In genomic region chr20:23755131-23755611, GRCh38 we compare ENCODE assay signal across 16 cellular contexts. TPM values are rescaled to one million over a fixed set of nuclear protein-coding genes. Genes with fewer than 3 reads are reported as not detected.
DNase-seq lines count a peak whose midpoint lies in the region; ATAC-seq, FAIRE-seq and TF ChIP-seq lines count a peak whose summit lies in the region.
"Not testable (repeated sequence)": the region's sequence is repeated elsewhere in the genome, so short reads cannot be mapped to it uniquely, and the experiment has no call there.
"Had no signal": no experiment of that assay in that cellular context is flagged by ENCODE, and none has a peak within 500 bp of the region (broad histone marks: within the 10 kb centered on the region; RNA-seq: fewer than 3 reads in every experiment).

No MANE protein-coding gene starts in this region.

- not testable (repeated sequence) for BruUV-seq in Caco-2 (replicated peaks; lab: Mats Ljungman, UMichigan)

- H3K27ac ChIP-seq in upper lobe of right lung: not testable (repeated sequence)

- peak; percentile 76 for FAIRE-seq in RCC 7860 (lab: Jason Lieb, UNC)

- H3K27me3 ChIP-seq in Caco-2 (replicated peaks; ENCODE audit: control insufficient read depth, insufficient read depth, low read length); upper lobe of right lung: not testable (repeated sequence)

- intact Hi-C loops in Caco-2 (cut with micrococcal nuclease; ENCODE audit: unreplicated experiment): loop anchor here (1.0 to 10.0 kb wide), 3 partner anchors 56 to 227 kb away; no protein-coding TSS in a partner anchor
- intact Hi-C loops in left ventricle myocardium superior (cut with micrococcal nuclease); upper lobe of right lung (cut with DNase I): not testable (repeated sequence)

- H3K36me3 ChIP-seq in Caco-2 (ENCODE audit: control insufficient read depth, insufficient read depth, low read length); upper lobe of right lung: not testable (repeated sequence)

- H3K27me3 Mint-ChIP-seq in Caco-2 (ENCODE audit: insufficient read depth, unreplicated experiment); HFFc6 (ENCODE audit: insufficient read depth): not testable (repeated sequence)

- H3K9me3 ChIP-seq in Caco-2, upper lobe of right lung: not testable (repeated sequence)

- H3K4me1 Mint-ChIP-seq in Caco-2 (ENCODE audit: low read depth, unreplicated experiment) (peaks cover 47% of the 10 kb centered on the region), HFFc6 (ENCODE audit: low read depth) (peaks cover 34% of the 10 kb centered on the region)

- H3K27ac Mint-ChIP-seq in Caco-2 (ENCODE audit: unreplicated experiment) (peak overlapping the region; percentile 84), HFFc6 (peak overlapping the region; percentile 76)

- not testable (repeated sequence) for TF ChIP-seq CTCF in Caco-2 (IDR thresholded peaks at IDR 0.05; ENCODE audit: insufficient read depth in 1 of 2, low read depth in 1 of 2, low read length in 1 of 2, severe bottlenecking in 1 of 2, unreplicated experiment in 1 of 2); HFFc6 (IDR thresholded peaks at IDR 0.05); fibroblast of mammary gland (conservative IDR thresholded peaks at IDR 0.05; ENCODE audit: control insufficient read depth, insufficient read depth, low read depth, low read length); upper lobe of right lung (IDR thresholded peaks at IDR 0.05)

- ATAC-seq in left ventricle myocardium superior (peak; percentile 80), upper lobe of right lung (peak; percentile 51)

- H3K4me1 ChIP-seq in Caco-2: peaks cover 46% of the 10 kb centered on the region
- not testable (repeated sequence) for H3K4me1 ChIP-seq in upper lobe of right lung

- DNase-seq in Caco-2, upper lobe of right lung: not testable (repeated sequence)
- DNase-seq in HFFc6: peak; percentile 75
- DNase-seq in RCC 7860 (ENCODE audit: low spot score): peak; percentile 35
- DNase-seq in astrocyte of the hippocampus (ENCODE audit: low read depth, low spot score): peak; percentile 4
- peak; percentile 62 for DNase-seq in fibroblast of mammary gland (ENCODE audit: low read depth)
- peak; percentile 42 for DNase-seq in left ventricle myocardium superior
- DNase-seq in myocyte (ENCODE audit: low read depth): peak; percentile 2

- H3K9me3 Mint-ChIP-seq in Caco-2 (ENCODE audit: unreplicated experiment): peaks cover 10% of the 10 kb centered on the region
- H3K9me3 Mint-ChIP-seq in HFFc6: not testable (repeated sequence)

- POLR2A ChIA-PET in Caco-2 (lab: Charles Lee): not testable (repeated sequence)

- H3K4me3 Mint-ChIP-seq in Caco-2 (ENCODE audit: unreplicated experiment) (peak overlapping the region; percentile 44), HFFc6 (peak overlapping the region; percentile 47; the same call in 1 of the 2 replicates)

- H3K4me3 ChIP-seq in Caco-2 (ENCODE audit: low read depth, low read length); fibroblast of mammary gland (ENCODE audit: control insufficient read depth, low read depth, low read length); upper lobe of right lung: not testable (repeated sequence)

- CTCF ChIA-PET in Caco-2 (lab: Charles Lee): not testable (repeated sequence)

- not testable (repeated sequence) for H3K36me3 Mint-ChIP-seq in Caco-2 (ENCODE audit: insufficient read depth, unreplicated experiment); HFFc6 (ENCODE audit: low read depth)

RNA-seq across cellular contexts. Expression of gene CST1, which starts 4.4 kb away (rescaled TPM):
- total RNA-seq in Caco-2 (2022) (319 and 499 TPM in 2 replicates), left ventricle myocardium superior (not detected), myocyte (not detected in 2 replicates), upper lobe of right lung (not detected)
- not detected for total RNA-seq in HFFc6 (2021; fragmentation: NEBNext Ultra II Directional; extraction: Animal tissue kit (Norgen Biotek cat#: 25700))
- polyA plus RNA-seq in myocyte (2012): 0.43 TPM
- total RNA-seq: activated CD4-positive, alpha-beta memory T cell treated with anti-CD3 and anti-CD28 coated beads, Interleukin-2, amount 10 ng/mL, durations not matched to agents 7 days and 5 days; activated naive CD8-positive, alpha-beta T cell treated with anti-CD3 and anti-CD28 coated beads, Interleukin-2, amount 10 ng/mL, durations not matched to agents 7 days and 5 days; breast epithelium; CD8-positive, alpha-beta T cell; frontal cortex; natural killer cell; pancreas; uterus had no signal

Comparison
In these comparisons a context has a peak if more than half of its experiments do, and no peak if none do; other contexts are left out.
1. RNA of gene CST1, which starts 4.4 kb away (total RNA-seq): 319 to 499 TPM in Caco-2; not detected in upper lobe of right lung (single experiment), not detected in HFFc6, not detected in left ventricle myocardium superior (single experiment) and not detected in myocyte; every median in the first group is over 100 times any median in the second.